10 cellular contexts compared by ENCODE assay signal in the genomic region with DNA sequence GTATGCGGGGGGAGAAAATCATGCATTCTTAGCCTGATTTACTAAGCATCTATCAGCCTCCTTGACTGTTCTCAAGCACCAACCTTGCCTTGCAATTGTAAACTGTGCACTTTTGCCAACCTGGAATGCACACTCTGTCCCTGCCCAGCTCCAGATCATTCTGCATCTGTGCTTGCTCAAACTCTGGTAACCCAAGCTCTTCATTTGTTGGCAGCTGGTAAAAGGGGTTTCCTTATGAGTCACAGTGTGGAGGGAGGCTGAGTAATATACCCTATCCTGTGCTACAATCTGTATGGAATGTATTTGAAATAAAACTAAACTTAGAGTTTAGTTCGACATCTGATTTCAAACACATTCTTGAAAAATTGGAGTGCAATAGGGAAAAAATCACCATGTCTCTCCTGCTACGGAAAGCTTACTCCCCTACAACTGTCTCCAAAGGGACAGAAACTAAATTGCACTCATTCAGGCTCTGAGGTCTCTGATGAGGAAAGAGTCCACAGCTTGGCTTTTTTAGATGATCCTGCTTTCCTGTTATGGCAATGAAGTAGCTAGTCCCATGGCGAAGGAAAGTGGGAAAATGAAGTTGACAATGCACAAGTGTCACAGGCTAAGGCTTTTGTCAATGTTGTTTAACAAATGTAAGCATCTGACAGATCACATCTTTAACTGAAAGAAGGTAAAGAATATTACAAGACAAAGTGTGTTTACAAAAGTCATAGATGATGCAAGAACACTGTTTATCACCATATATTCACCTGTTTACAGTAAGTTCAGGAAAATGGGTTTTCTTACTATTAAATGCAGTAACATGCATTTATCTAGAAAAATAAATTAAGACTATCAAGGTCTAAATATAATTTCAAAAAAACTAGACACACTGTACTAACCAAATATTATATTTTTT.
DNase-seq lines count a peak whose midpoint lies in the region; ATAC-seq, FAIRE-seq and TF ChIP-seq lines count a peak whose summit lies in the region.
"Had no signal": no experiment of that assay in that cellular context is flagged by ENCODE, and none has a peak within 500 bp of the region (broad histone marks: within the 10 kb centered on the region; RNA-seq: fewer than 3 reads in every experiment).

No MANE protein-coding gene starts in this region.

- no peak for DNase-seq in activated CD8-positive, alpha-beta T cell treated with anti-CD3 and anti-CD28 coated beads for 36 hours
- DNase-seq in activated CD8-positive, alpha-beta T cell treated with anti-CD3 and anti-CD28 coated beads, Interleukin-2, amount 10 ng/mL, durations not matched to agents 7 days and 5 days = no peak
- DNase-seq in astrocyte (ENCODE audit: low read depth) = peak; percentile 97
- DNase-seq in kidney glomerular epithelial cell (lab: John Stamatoyannopoulos, UW) = peak; percentile 90
- no peak for DNase-seq in activated CD4-positive, alpha-beta T cell treated with anti-CD3 and anti-CD28 coated beads for 48 hours
- DNase-seq: BE2C had no signal

- 17% methylated on average over 4 of the region's 4 CpGs for WGBS in urinary bladder

- H3K4me1 ChIP-seq in astrocyte (ENCODE audit: insufficient read depth, low read length) (peaks cover 24% of the 10 kb centered on the region), urinary bladder (ENCODE audit: insufficient read depth) (no peaks in the 10 kb centered on the region)
- H3K4me1 ChIP-seq: BE2C had no signal

- peak overlapping the region; percentile 79 for H3K9ac ChIP-seq in astrocyte (ENCODE audit: low read length)

- peak; percentile 24 for ATAC-seq in activated CD8-positive, alpha-beta T cell treated with anti-CD3 and anti-CD28 coated beads for 36 hours
- ATAC-seq in activated CD8-positive, alpha-beta T cell treated with anti-CD3 and anti-CD28 coated beads, Interleukin-2, amount 10 ng/mL, durations not matched to agents 7 days and 5 days = no peak
- ATAC-seq in HG03280 (IDR thresholded peaks at IDR 0.05; ENCODE audit: unreplicated experiment) (no peak), GM21737 (IDR thresholded peaks at IDR 0.05; ENCODE audit: unreplicated experiment) (no peak)

- no peak overlapping the region for H3K27ac Mint-ChIP-seq in activated CD8-positive, alpha-beta T cell treated with anti-CD3 and anti-CD28 coated beads for 36 hours
- H3K27ac Mint-ChIP-seq in activated CD8-positive, alpha-beta T cell treated with anti-CD3 and anti-CD28 coated beads, Interleukin-2, amount 10 ng/mL, durations not matched to agents 7 days and 5 days = no peak overlapping the region
- H3K27ac Mint-ChIP-seq in astrocyte (ENCODE audit: unreplicated experiment) = peak overlapping the region; percentile 97
- H3K27ac Mint-ChIP-seq: memory B cell had no signal

- POLR2A ChIA-PET in activated CD8-positive, alpha-beta T cell treated with anti-CD3 and anti-CD28 coated beads for 36 hours (lab: Charles Lee) = no interaction called here
- POLR2A ChIA-PET in activated CD8-positive, alpha-beta T cell treated with anti-CD3 and anti-CD28 coated beads, Interleukin-2, amount 10 ng/mL, durations not matched to agents 7 days and 5 days (lab: Charles Lee) = no interaction called here

- intact Hi-C loops in activated CD8-positive, alpha-beta T cell treated with anti-CD3 and anti-CD28 coated beads for 36 hours (cut with micrococcal nuclease) = no loop called here

- peak overlapping the region; percentile 84 for H3K4me2 ChIP-seq in astrocyte (ENCODE audit: low read length)

- no peaks in the 10 kb centered on the region for H3K9me3 ChIP-seq in astrocyte (ENCODE audit: insufficient read depth, low read depth, low read length)
- H3K9me3 ChIP-seq: BE2C had no signal

- no peak overlapping the region for H3K4me3 Mint-ChIP-seq in activated CD8-positive, alpha-beta T cell treated with anti-CD3 and anti-CD28 coated beads for 36 hours
- no peak overlapping the region for H3K4me3 Mint-ChIP-seq in activated CD8-positive, alpha-beta T cell treated with anti-CD3 and anti-CD28 coated beads, Interleukin-2, amount 10 ng/mL, durations not matched to agents 7 days and 5 days
- peak overlapping the region; percentile 4 for H3K4me3 Mint-ChIP-seq in astrocyte (ENCODE audit: unreplicated experiment)
- H3K4me3 Mint-ChIP-seq: memory B cell had no signal

- no peaks in the 10 kb centered on the region for H4K20me1 ChIP-seq in astrocyte (ENCODE audit: insufficient read depth, low read length)

- H3K36me3 Mint-ChIP-seq in activated CD8-positive, alpha-beta T cell treated with anti-CD3 and anti-CD28 coated beads for 36 hours (ENCODE audit: low read depth) = no peaks in the 10 kb centered on the region
- no peaks in the 10 kb centered on the region for H3K36me3 Mint-ChIP-seq in activated CD8-positive, alpha-beta T cell treated with anti-CD3 and anti-CD28 coated beads, Interleukin-2, amount 10 ng/mL, durations not matched to agents 7 days and 5 days (ENCODE audit: low read depth)
- no peaks in the 10 kb centered on the region for H3K36me3 Mint-ChIP-seq in astrocyte (ENCODE audit: low read depth, unreplicated experiment)
- H3K36me3 Mint-ChIP-seq: memory B cell had no signal

- H3K27ac ChIP-seq in astrocyte (ENCODE audit: low read depth, low read length) (peak overlapping the region; percentile 93), urinary bladder (ENCODE audit: low read depth) (peak overlapping the region; percentile 73)

- no peaks in the 10 kb centered on the region for H3K9me3 Mint-ChIP-seq in activated CD8-positive, alpha-beta T cell treated with anti-CD3 and anti-CD28 coated beads for 36 hours
- no peaks in the 10 kb centered on the region for H3K9me3 Mint-ChIP-seq in activated CD8-positive, alpha-beta T cell treated with anti-CD3 and anti-CD28 coated beads, Interleukin-2, amount 10 ng/mL, durations not matched to agents 7 days and 5 days (ENCODE audit: insufficient read depth)
- no peaks in the 10 kb centered on the region for H3K9me3 Mint-ChIP-seq in astrocyte (ENCODE audit: unreplicated experiment)
- H3K9me3 Mint-ChIP-seq: memory B cell had no signal

- FAIRE-seq in astrocyte (lab: Jason Lieb, UNC) = peak; percentile 95

- H3K4me3 ChIP-seq in astrocyte (ENCODE audit: insufficient read depth, low read depth, low read length) (peak overlapping the region; percentile 44), urinary bladder (ENCODE audit: low read depth, low read length) (no peak overlapping the region)

- H3K4me1 Mint-ChIP-seq in activated CD8-positive, alpha-beta T cell treated with anti-CD3 and anti-CD28 coated beads for 36 hours (ENCODE audit: low read depth) = no peaks in the 10 kb centered on the region
- no peaks in the 10 kb centered on the region for H3K4me1 Mint-ChIP-seq in activated CD8-positive, alpha-beta T cell treated with anti-CD3 and anti-CD28 coated beads, Interleukin-2, amount 10 ng/mL, durations not matched to agents 7 days and 5 days (ENCODE audit: low read depth)
- peaks cover 54% of the 10 kb centered on the region for H3K4me1 Mint-ChIP-seq in astrocyte (ENCODE audit: low read depth, unreplicated experiment)
- H3K4me1 Mint-ChIP-seq: memory B cell had no signal

- CTCF ChIA-PET in activated CD8-positive, alpha-beta T cell treated with anti-CD3 and anti-CD28 coated beads for 36 hours (lab: Charles Lee) = interaction anchor here (0.8 to 1.9 kb wide), 5 partner anchors 13 to 320 kb away, joined by 3 to 9 read pairs (median 4); no protein-coding TSS in a partner anchor
- CTCF ChIA-PET in activated CD8-positive, alpha-beta T cell treated with anti-CD3 and anti-CD28 coated beads, Interleukin-2, amount 10 ng/mL, durations not matched to agents 7 days and 5 days (lab: Charles Lee) = interaction anchor here (0.7 to 1.4 kb wide), 3 partner anchors 13 to 318 kb away, joined by 3 to 4 read pairs (median 4); no protein-coding TSS in a partner anchor

- peaks cover 3% of the 10 kb centered on the region for H3K79me2 ChIP-seq in astrocyte (ENCODE audit: insufficient read depth, low read length)

- H3K27me3 Mint-ChIP-seq in activated CD8-positive, alpha-beta T cell treated with anti-CD3 and anti-CD28 coated beads for 36 hours = peaks cover 24% of the 10 kb centered on the region
- H3K27me3 Mint-ChIP-seq in activated CD8-positive, alpha-beta T cell treated with anti-CD3 and anti-CD28 coated beads, Interleukin-2, amount 10 ng/mL, durations not matched to agents 7 days and 5 days (ENCODE audit: low read depth) = peaks cover 40% of the 10 kb centered on the region
- no peaks in the 10 kb centered on the region for H3K27me3 Mint-ChIP-seq in astrocyte (ENCODE audit: low read depth, unreplicated experiment)

- peak overlapping the region; percentile 40 for H2AFZ ChIP-seq in astrocyte (ENCODE audit: low read depth, low read length)

- no peak for TF ChIP-seq CTCF in activated CD8-positive, alpha-beta T cell treated with anti-CD3 and anti-CD28 coated beads for 36 hours (IDR thresholded peaks at IDR 0.05)
- no peak for TF ChIP-seq CTCF in astrocyte (IDR thresholded peaks at IDR 0.05; ENCODE audit: insufficient read depth, low read depth, low read length)

- H3K36me3 ChIP-seq in astrocyte (ENCODE audit: insufficient read depth, low read length) (no peaks in the 10 kb centered on the region), urinary bladder (ENCODE audit: insufficient read depth) (no peaks in the 10 kb centered on the region)
- H3K36me3 ChIP-seq: BE2C had no signal

- H3K27me3 ChIP-seq in astrocyte (ENCODE audit: insufficient read depth, low read length) = no peaks in the 10 kb centered on the region
- H3K27me3 ChIP-seq: BE2C had no signal

Comparison
In these comparisons a context has a peak if more than half of its experiments do, and no peak if none do; other contexts are left out.
1. DNase-seq: peak in astrocyte (single experiment) and kidney glomerular epithelial cell (single experiment); none in activated CD8-positive, alpha-beta T cell treated with anti-CD3 and anti-CD28 coated beads for 36 hours (single experiment), activated CD8-positive, alpha-beta T cell treated with anti-CD3 and anti-CD28 coated beads, Interleukin-2, amount 10 ng/mL, durations not matched to agents 7 days and 5 days (single experiment) and activated CD4-positive, alpha-beta T cell treated with anti-CD3 and anti-CD28 coated beads for 48 hours (single experiment).